ENCODE assay signal across 8 cellular contexts in genomic region chr6:125789576-125790402, GRCh38. TPM values are rescaled to one million over a fixed set of nuclear protein-coding genes. Genes with fewer than 3 reads are reported as not detected.
A peak's percentile ranks its signal among the peaks of the same experiment; 100 is the strongest.
DNase-seq lines count a peak whose midpoint lies in the region; ATAC-seq and TF ChIP-seq lines count a peak whose summit lies in the region.

No MANE protein-coding gene starts in this region.

- no peak overlapping the region for H3K23ac ChIP-seq in mesendoderm (ENCODE audit: low read length)

- no peaks in the 10 kb centered on the region for H3K9me3 ChIP-seq in AG04450 (ENCODE audit: control insufficient read depth, insufficient read depth, low read length)
- H3K9me3 ChIP-seq in stomach smooth muscle (ENCODE audit: control insufficient read depth in 2 of 2, low read length in 2 of 2), result no peaks in the 10 kb centered on the region

- H3K56ac ChIP-seq in mesendoderm (ENCODE audit: low read length), result peak overlapping the region; percentile 95

- POLR2A ChIA-PET in AG04450 (lab: Yijun Ruan, JAX), result interaction anchor here (0.6 to 2.5 kb wide), 8 partner anchors 9 to 157 kb away, joined by 3 to 15 read pairs (median 4); no protein-coding TSS in a partner anchor

- H3K9ac ChIP-seq in mesendoderm (ENCODE audit: low read length) (peak overlapping the region; percentile 84), stomach smooth muscle (ENCODE audit: low read length in 2 of 2) (peak overlapping the region; percentile 92 to 93)

- H3K36me3 Mint-ChIP-seq in effector memory CD8-positive, alpha-beta T cell (ENCODE audit: insufficient read depth), result peaks cover 14% of the 10 kb centered on the region

- no peaks in the 10 kb centered on the region for H3K9me3 Mint-ChIP-seq in effector memory CD8-positive, alpha-beta T cell

- H3K79me2 ChIP-seq in mesendoderm (ENCODE audit: control insufficient read depth, insufficient read depth, low read length), result no peaks in the 10 kb centered on the region

- H3K27me3 ChIP-seq in AG04450 (ENCODE audit: control insufficient read depth, insufficient read depth, low read length), result no peaks in the 10 kb centered on the region
- H3K27me3 ChIP-seq in mesendoderm (ENCODE audit: insufficient read depth, low read length, poor library complexity), result no peaks in the 10 kb centered on the region
- no peaks in the 10 kb centered on the region for H3K27me3 ChIP-seq in stomach smooth muscle (ENCODE audit: control insufficient read depth in 1 of 2, insufficient read depth in 2 of 2, low read length in 2 of 2)

- H4K5ac ChIP-seq in mesendoderm (ENCODE audit: low read length), result no peak overlapping the region

- H3K4ac ChIP-seq in mesendoderm (ENCODE audit: low read depth, low read length), result peak overlapping the region; percentile 49

- H3K27ac ChIP-seq in AG04450 (ENCODE audit: low read depth, low read length), result peak overlapping the region; percentile 85
- peak overlapping the region; percentile 86 for H3K27ac ChIP-seq in mesendoderm (ENCODE audit: low read depth, low read length)
- H3K27ac ChIP-seq in stomach smooth muscle (ENCODE audit: low read length), result peak overlapping the region; percentile 97

- no peak overlapping the region for H2BK5ac ChIP-seq in mesendoderm (ENCODE audit: low read length)

- H3K36me3 ChIP-seq in mesendoderm (ENCODE audit: control insufficient read depth, insufficient read depth, low read length) (no peaks in the 10 kb centered on the region), stomach smooth muscle (ENCODE audit: control insufficient read depth in 2 of 2, insufficient read depth in 2 of 2, low read length in 2 of 2) (no peaks in the 10 kb centered on the region)

- no peak overlapping the region for H2BK15ac ChIP-seq in mesendoderm (replicated peaks; ENCODE audit: low read depth)

- H3K18ac ChIP-seq in mesendoderm (ENCODE audit: low read length), result no peak overlapping the region

- H3K79me1 ChIP-seq in mesendoderm (ENCODE audit: low read length), result no peaks in the 10 kb centered on the region

- H2AK5ac ChIP-seq in mesendoderm (ENCODE audit: low read length), result no peak overlapping the region

- no peaks in the 10 kb centered on the region for H3K27me3 Mint-ChIP-seq in effector memory CD8-positive, alpha-beta T cell

- no peak overlapping the region for H4K8ac ChIP-seq in mesendoderm (ENCODE audit: low read depth, low read length)

- peak overlapping the region; percentile 73 for H3K4me2 ChIP-seq in mesendoderm (ENCODE audit: low read length)

- H3K4me3 ChIP-seq in AG04450 (ENCODE audit: low read depth, low read length) (peak overlapping the region; percentile 76), mesendoderm (ENCODE audit: low read length) (peak overlapping the region; percentile 68), stomach smooth muscle (ENCODE audit: low read length in 2 of 2) (peak overlapping the region; percentile 82 to 94)

- H3K27ac Mint-ChIP-seq in effector memory CD8-positive, alpha-beta T cell, result peak overlapping the region; percentile 97 to 99

- DNase-seq in AG04450 (ENCODE audit: low read depth, low spot score) (no peak), NCI-H345 (lab: John Stamatoyannopoulos, UW) (peak; percentile 85), mesendoderm (peak; percentile 72)
- DNase-seq in activated CD4-positive, alpha-beta T cell treated with anti-CD3 and anti-CD28 coated beads, Interleukin-2, amount 50 U/mL, for 48 hours, result peak; percentile 49 to 60
- peak; percentile 17 to 41 (median 19) for DNase-seq in effector memory CD8-positive, alpha-beta T cell

- H2BK120ac ChIP-seq in mesendoderm (ENCODE audit: low read depth, low read length), result no peak overlapping the region

- TF ChIP-seq CTCF in AG04450 (IDR thresholded peaks at IDR 0.05; ENCODE audit: low read depth, low read length), result no peak

- WGBS in mesendoderm (ENCODE audit: extremely low coverage, insufficient coverage, low lambda C conversion rate), result no CpG with 5 or more reads among the region's 21 CpGs

- H3K4me1 ChIP-seq in mesendoderm (ENCODE audit: control insufficient read depth, low read depth, low read length) (peaks cover 3% of the 10 kb centered on the region), stomach smooth muscle (ENCODE audit: control insufficient read depth, insufficient read depth, low read length) (peaks cover 8% of the 10 kb centered on the region)

- CTCF ChIA-PET in AG04450 (lab: Charles Lee), result interaction anchor here (0.7 to 14.6 kb wide), 16 partner anchors 8 to 244 kb away, joined by 3 to 196 read pairs (median 6); partner anchors contain the start of genes HINT3 and TRMT11

- peak overlapping the region; percentile 86 to 93 for H3K4me3 Mint-ChIP-seq in effector memory CD8-positive, alpha-beta T cell

- H3K4me1 Mint-ChIP-seq in effector memory CD8-positive, alpha-beta T cell (ENCODE audit: low read depth in 2 of 2), result peaks cover 33 to 39% of the 10 kb centered on the region in 2 donors

- ATAC-seq in GM18867 (IDR thresholded peaks at IDR 0.05; ENCODE audit: unreplicated experiment) (peak; percentile 29), HG03139 (IDR thresholded peaks at IDR 0.05; ENCODE audit: unreplicated experiment) (peak; percentile 14)
- peak; percentile 14 for ATAC-seq in effector memory CD8-positive, alpha-beta T cell (replicated peaks)

RNA-seq across cellular contexts. Expression of gene NCOA7, which starts 1.0 kb away (rescaled TPM):
- polyA plus RNA-seq in AG04450 (2011; rRNA removed), result 21.1 and 21.5 TPM in 2 replicates
- 54.3 and 55.6 TPM in 2 replicates for polyA minus RNA-seq in AG04450 (2011; rRNA and poly(A)+ RNA removed)
- 3.2 TPM for polyA plus RNA-seq in mesendoderm (2013, experiment 1 of 2)
- 3.8 TPM for polyA plus RNA-seq in mesendoderm (2013, experiment 2 of 2)

RNA-seq across cellular contexts. Expression of gene HEY2, which starts 40.4 kb away (rescaled TPM):
- polyA plus RNA-seq in AG04450 (2011; rRNA removed), result not detected in 2 replicates
- polyA minus RNA-seq in AG04450 (2011; rRNA and poly(A)+ RNA removed), result not detected in 2 replicates
- 11.1 TPM for polyA plus RNA-seq in mesendoderm (2013, experiment 1 of 2)
- 11.3 TPM for polyA plus RNA-seq in mesendoderm (2013, experiment 2 of 2)
